Comparison of ENCODE assay signal across 1 cellular context in genomic region chr21:43006874-43007208, GRCh38.
TF ChIP-seq lines count a peak whose summit lies in the region.

No MANE protein-coding gene starts in this region.

TF ChIP-seq in IMR-90, 13 proteins besides CTCF, POLR2A, EP300 and RAD21:
- TF ChIP-seq RCOR1 (IDR thresholded peaks at IDR 0.05; ENCODE audit: insufficient replicate concordance, low read length) = no peak
